In the genomic region with DNA sequence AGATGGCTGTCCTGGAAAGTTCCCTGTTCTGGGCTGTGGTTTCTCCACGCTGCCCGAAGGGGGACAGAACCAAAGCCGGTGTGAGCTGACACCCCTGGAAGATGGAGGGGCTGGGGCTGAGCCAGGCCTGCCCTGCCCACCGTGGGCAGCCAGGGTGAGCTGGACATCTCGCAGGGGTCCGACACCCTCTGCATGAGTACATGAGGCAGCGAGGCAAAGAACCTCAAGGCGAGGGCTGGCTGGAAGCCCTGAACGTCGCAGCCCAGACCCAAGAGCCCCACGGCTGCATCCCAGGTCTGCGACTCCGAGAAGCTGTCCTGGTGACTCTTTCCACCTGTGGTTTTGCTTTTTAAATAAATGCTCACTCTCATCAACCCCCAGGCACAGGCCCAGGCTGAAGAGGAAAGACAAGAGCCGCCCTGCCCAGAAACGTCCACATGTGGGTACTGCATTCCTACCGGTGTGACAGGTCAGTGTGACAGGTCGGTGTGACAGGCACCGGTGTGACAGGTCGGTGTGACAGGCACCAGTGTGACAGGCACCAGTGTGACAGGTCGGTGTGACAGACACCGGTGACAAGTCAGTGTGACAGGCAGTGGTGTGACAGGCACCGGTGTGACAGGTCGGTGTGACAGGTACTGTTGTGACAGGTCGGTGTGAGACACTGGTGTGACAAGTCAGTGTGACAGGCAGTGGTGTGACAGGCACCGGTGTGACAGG, we compare ENCODE assay signal across 2 cellular contexts.
TF ChIP-seq lines count a peak whose summit lies in the region.

No MANE protein-coding gene starts in this region.

TF ChIP-seq in A549, 52 proteins besides CTCF, POLR2A, EP300 and RAD21 (continued from another document):
- TF ChIP-seq, protein P1, sequence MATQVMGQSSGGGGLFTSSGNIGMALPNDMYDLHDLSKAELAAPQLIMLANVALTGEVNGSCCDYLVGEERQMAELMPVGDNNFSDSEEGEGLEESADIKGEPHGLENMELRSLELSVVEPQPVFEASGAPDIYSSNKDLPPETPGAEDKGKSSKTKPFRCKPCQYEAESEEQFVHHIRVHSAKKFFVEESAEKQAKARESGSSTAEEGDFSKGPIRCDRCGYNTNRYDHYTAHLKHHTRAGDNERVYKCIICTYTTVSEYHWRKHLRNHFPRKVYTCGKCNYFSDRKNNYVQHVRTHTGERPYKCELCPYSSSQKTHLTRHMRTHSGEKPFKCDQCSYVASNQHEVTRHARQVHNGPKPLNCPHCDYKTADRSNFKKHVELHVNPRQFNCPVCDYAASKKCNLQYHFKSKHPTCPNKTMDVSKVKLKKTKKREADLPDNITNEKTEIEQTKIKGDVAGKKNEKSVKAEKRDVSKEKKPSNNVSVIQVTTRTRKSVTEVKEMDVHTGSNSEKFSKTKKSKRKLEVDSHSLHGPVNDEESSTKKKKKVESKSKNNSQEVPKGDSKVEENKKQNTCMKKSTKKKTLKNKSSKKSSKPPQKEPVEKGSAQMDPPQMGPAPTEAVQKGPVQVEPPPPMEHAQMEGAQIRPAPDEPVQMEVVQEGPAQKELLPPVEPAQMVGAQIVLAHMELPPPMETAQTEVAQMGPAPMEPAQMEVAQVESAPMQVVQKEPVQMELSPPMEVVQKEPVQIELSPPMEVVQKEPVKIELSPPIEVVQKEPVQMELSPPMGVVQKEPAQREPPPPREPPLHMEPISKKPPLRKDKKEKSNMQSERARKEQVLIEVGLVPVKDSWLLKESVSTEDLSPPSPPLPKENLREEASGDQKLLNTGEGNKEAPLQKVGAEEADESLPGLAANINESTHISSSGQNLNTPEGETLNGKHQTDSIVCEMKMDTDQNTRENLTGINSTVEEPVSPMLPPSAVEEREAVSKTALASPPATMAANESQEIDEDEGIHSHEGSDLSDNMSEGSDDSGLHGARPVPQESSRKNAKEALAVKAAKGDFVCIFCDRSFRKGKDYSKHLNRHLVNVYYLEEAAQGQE (IDR thresholded peaks at IDR 0.05): no peak
- TF ChIP-seq HOXB5 (CRISPR knock-in tag; IDR thresholded peaks at IDR 0.05): no peak
- no peak for TF ChIP-seq RFX5 (IDR thresholded peaks at IDR 0.05)
- no peak for TF ChIP-seq CBX8 (IDR thresholded peaks at IDR 0.05)
- no peak for TF ChIP-seq ZSCAN20 (CRISPR knock-in tag; IDR thresholded peaks at IDR 0.05)
- TF ChIP-seq MAX (IDR thresholded peaks at IDR 0.05): no peak
- no peak for TF ChIP-seq ZC3H11A (IDR thresholded peaks at IDR 0.05)

TF ChIP-seq in IMR-90, 13 proteins besides CTCF, POLR2A, EP300 and RAD21 (continued from another document):
- TF ChIP-seq, protein P2, sequence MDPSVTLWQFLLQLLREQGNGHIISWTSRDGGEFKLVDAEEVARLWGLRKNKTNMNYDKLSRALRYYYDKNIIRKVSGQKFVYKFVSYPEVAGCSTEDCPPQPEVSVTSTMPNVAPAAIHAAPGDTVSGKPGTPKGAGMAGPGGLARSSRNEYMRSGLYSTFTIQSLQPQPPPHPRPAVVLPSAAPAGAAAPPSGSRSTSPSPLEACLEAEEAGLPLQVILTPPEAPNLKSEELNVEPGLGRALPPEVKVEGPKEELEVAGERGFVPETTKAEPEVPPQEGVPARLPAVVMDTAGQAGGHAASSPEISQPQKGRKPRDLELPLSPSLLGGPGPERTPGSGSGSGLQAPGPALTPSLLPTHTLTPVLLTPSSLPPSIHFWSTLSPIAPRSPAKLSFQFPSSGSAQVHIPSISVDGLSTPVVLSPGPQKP (IDR thresholded peaks at IDR 0.05; ENCODE audit: borderline replicate concordance, low read depth, low read length): no peak
- TF ChIP-seq USF2 (IDR thresholded peaks at IDR 0.05; ENCODE audit: low read depth, low read length) (no peak), RFX5 (IDR thresholded peaks at IDR 0.05; ENCODE audit: low read depth, low read length) (no peak), MAFK (IDR thresholded peaks at IDR 0.05; ENCODE audit: low read depth, low read length) (no peak), BHLHE40 (IDR thresholded peaks at IDR 0.05; ENCODE audit: low read depth, low read length) (no peak), RCOR1 (IDR thresholded peaks at IDR 0.05; ENCODE audit: insufficient replicate concordance, low read length) (no peak), SMC3 (IDR thresholded peaks at IDR 0.05; ENCODE audit: low read depth, low read length) (no peak), MAZ (IDR thresholded peaks at IDR 0.05; ENCODE audit: borderline replicate concordance, low read depth, low read length) (no peak), NFE2L2 (IDR thresholded peaks at IDR 0.05; ENCODE audit: low read depth, low read length) (no peak), MXI1 (IDR thresholded peaks at IDR 0.05; ENCODE audit: borderline replicate concordance, low read depth, low read length) (no peak), CEBPB (IDR thresholded peaks at IDR 0.05; ENCODE audit: low read depth, low read length) (no peak)
